Comparison of ENCODE assay signal across 20 cellular contexts in genomic region chr10:55174419-55174818, GRCh38.
DNase-seq lines count a peak whose midpoint lies in the region; ATAC-seq, FAIRE-seq and TF ChIP-seq lines count a peak whose summit lies in the region.
"Had no signal": no experiment of that assay in that cellular context is flagged by ENCODE, and none has a peak within 500 bp of the region (broad histone marks: within the 10 kb centered on the region; RNA-seq: fewer than 3 reads in every experiment).

No MANE protein-coding gene starts in this region.

- no peak overlapping the region for H4K5ac ChIP-seq in H1 (ENCODE audit: insufficient read length, low read depth, low read length)

- H3K27ac Mint-ChIP-seq in neural progenitor cell (no peak overlapping the region), endothelial cell (ENCODE audit: unreplicated experiment) (no peak overlapping the region)
- H3K27ac Mint-ChIP-seq: activated CD4-positive, alpha-beta T cell treated with anti-CD3 and anti-CD28 coated beads for 36 hours; activated CD8-positive, alpha-beta memory T cell treated with anti-CD3 and anti-CD28 coated beads, Interleukin-2, amount 10 ng/mL, durations not matched to agents 7 days and 5 days; activated naive CD8-positive, alpha-beta T cell treated with anti-CD3 and anti-CD28 coated beads, Interleukin-2, amount 10 ng/mL, durations not matched to agents 7 days and 5 days; immature natural killer cell had no signal

- H3K4me1 ChIP-seq in PC-3 (ENCODE audit: insufficient read depth, low read length) (no peaks in the 10 kb centered on the region), H1 (replicated peaks in 1 of 4; ENCODE audit: control insufficient read depth in 3 of 4, insufficient read depth in 4 of 4, low read length in 3 of 4) (peaks cover 0 to 3% (median 0%) of the 10 kb centered on the region in 4 experiments; a peak in 1 of 7 replicates), neural progenitor cell (peaks cover 13% of the 10 kb centered on the region)
- H3K4me1 ChIP-seq: right atrium auricular region had no signal

- H3K79me1 ChIP-seq in H1 (ENCODE audit: low read depth, low read length): no peaks in the 10 kb centered on the region

- H3K36me3 Mint-ChIP-seq in neural progenitor cell (no peaks in the 10 kb centered on the region), endothelial cell (ENCODE audit: low read depth, unreplicated experiment) (no peaks in the 10 kb centered on the region)
- H3K36me3 Mint-ChIP-seq: activated CD8-positive, alpha-beta memory T cell treated with anti-CD3 and anti-CD28 coated beads, Interleukin-2, amount 10 ng/mL, durations not matched to agents 7 days and 5 days; activated naive CD8-positive, alpha-beta T cell treated with anti-CD3 and anti-CD28 coated beads, Interleukin-2, amount 10 ng/mL, durations not matched to agents 7 days and 5 days had no signal

- TF ChIP-seq RAD21 in H1 (IDR thresholded peaks at IDR 0.05 in 1 of 2, conservative IDR thresholded peaks at IDR 0.05 in 1 of 2; ENCODE audit: low read depth in 2 of 2, low read length in 2 of 2): no peak; a peak in 1 of 4 replicates

- H2BK12ac ChIP-seq in H1 (ENCODE audit: low read depth, low read length): no peak overlapping the region

- H3K4me1 Mint-ChIP-seq in neural progenitor cell (no peaks in the 10 kb centered on the region), endothelial cell (ENCODE audit: unreplicated experiment) (no peaks in the 10 kb centered on the region)
- H3K4me1 Mint-ChIP-seq: activated CD4-positive, alpha-beta T cell treated with anti-CD3 and anti-CD28 coated beads for 36 hours; activated CD8-positive, alpha-beta memory T cell treated with anti-CD3 and anti-CD28 coated beads, Interleukin-2, amount 10 ng/mL, durations not matched to agents 7 days and 5 days; activated naive CD8-positive, alpha-beta T cell treated with anti-CD3 and anti-CD28 coated beads, Interleukin-2, amount 10 ng/mL, durations not matched to agents 7 days and 5 days; immature natural killer cell had no signal

- intact Hi-C loops in PC-3 (cut with micrococcal nuclease): no loop called here
- intact Hi-C loops in lower leg skin (cut with DNase I; ENCODE audit: low total_unique reads): no loop called here

- no peak overlapping the region for H2AK5ac ChIP-seq in H1 (ENCODE audit: low read depth, low read length)

- CTCF ChIA-PET in PC-3 (lab: Charles Lee) (no interaction called here), H1 (lab: Charles Lee; ENCODE audit: partially characterized antibody) (interaction anchor here (0.7 to 2.1 kb wide), 6 partner anchors 8 to 60 kb away, joined by 3 to 7 read pairs (median 4); no protein-coding TSS in a partner anchor)

- 70% methylated on average over 4 of the region's 4 CpGs; no CpG with 5 or more reads in 1 of the 2 experiments for whole genome bisulfite sequencing in H1 (ENCODE audit: extremely low coverage in 1 of 2, insufficient coverage in 1 of 2, insufficient read length in 1 of 2, insufficient replicate concordance in 2 of 2, low coverage in 1 of 2, low lambda C conversion rate in 2 of 2, missing lambda C conversion rate in 1 of 2), 2 experiments
- WGBS in lower leg skin, 2 donors: 45 to 54% methylated on average over 4 of the region's 4 CpGs

- H3K23ac ChIP-seq in H1 (ENCODE audit: insufficient read length): no peak overlapping the region

- no peak overlapping the region for H4K8ac ChIP-seq in H1 (ENCODE audit: extremely low read depth, insufficient read depth, low read length)

- no peak overlapping the region for H3K9ac ChIP-seq in PC-3 (ENCODE audit: low read length)
- H3K9ac ChIP-seq in H1 (replicated peaks in 1 of 4; ENCODE audit: extremely low read depth in 1 of 4, low read depth in 3 of 4, low read length in 3 of 4): no peak overlapping the region
- no peak overlapping the region for H3K9ac ChIP-seq in neural progenitor cell

- H3K27me3 ChIP-seq in PC-3 (ENCODE audit: low read length) (no peaks in the 10 kb centered on the region), H1 (replicated peaks in 1 of 4; ENCODE audit: control insufficient read depth in 3 of 4, extremely low read depth in 1 of 4, insufficient read depth in 3 of 4, low read length in 3 of 4) (no peaks in the 10 kb centered on the region), neural progenitor cell (no peaks in the 10 kb centered on the region)
- H3K27me3 ChIP-seq: MG63, right atrium auricular region had no signal

- H2BK15ac ChIP-seq in H1 (ENCODE audit: low read length): no peak overlapping the region

- H2BK5ac ChIP-seq in H1 (ENCODE audit: low read depth, low read length): no peak overlapping the region

- no peak for DNase-seq in H54 (ENCODE audit: insufficient read length, low spot score)
- DNase-seq in PC-3: peak; percentile 43
- no peak for DNase-seq in H1 (ENCODE audit: low read depth in 1 of 2, low spot score in 2 of 2)
- peak; percentile 21 for DNase-seq in neural progenitor cell (ENCODE audit: low spot score)
- DNase-seq in lower leg skin (ENCODE audit: low spot score in 2 of 2): no peak
- no peak for DNase-seq in endothelial cell (ENCODE audit: low spot score)
- no peak for DNase-seq in retina
- no peak for DNase-seq in NCI-H446 treated with DMSO at 0.1 percent for 48 hours (lab: John Stamatoyannopoulos, UW)
- DNase-seq: activated CD4-positive, alpha-beta T cell treated with anti-CD3 and anti-CD28 coated beads for 36 hours; activated CD8-positive, alpha-beta memory T cell treated with anti-CD3 and anti-CD28 coated beads, Interleukin-2, amount 10 ng/mL, durations not matched to agents 7 days and 5 days; activated naive CD8-positive, alpha-beta T cell treated with anti-CD3 and anti-CD28 coated beads, Interleukin-2, amount 10 ng/mL, durations not matched to agents 7 days and 5 days; head of caudate nucleus; immature natural killer cell; IMR-90; MG63; NCI-H1694 treated with DMSO at 0.1 percent for 48 hours; RPMI8226; T-helper 9 cell had no signal

- H3K4me3 ChIP-seq in PC-3 (ENCODE audit: low read length) (no peak overlapping the region), H1 (ENCODE audit: extremely low read depth in 1 of 4, insufficient read depth in 2 of 4, low read depth in 3 of 4, low read length in 4 of 4) (no peak overlapping the region), neural progenitor cell (no peak overlapping the region), lower leg skin (ENCODE audit: low read depth, poor library complexity, severe bottlenecking) (no peak overlapping the region)
- H3K4me3 ChIP-seq: MG63, right atrium auricular region had no signal

- no peak overlapping the region for H3K56ac ChIP-seq in H1 (replicated peaks; ENCODE audit: insufficient read length, low read depth, low read length)

- H3K4ac ChIP-seq in H1 (replicated peaks; ENCODE audit: insufficient read length, low read depth, low read length): no peak overlapping the region

- TF ChIP-seq CTCF in PC-3 (conservative IDR thresholded peaks at IDR 0.05; ENCODE audit: low read depth, low read length) (peak; percentile 43; the same call in 1 of the 2 replicates), H1 (IDR thresholded peaks at IDR 0.05; ENCODE audit: control extremely low read depth in 1 of 3, insufficient read depth in 1 of 3, low read depth in 1 of 3, low read length in 3 of 3) (peak in 1 of 3 experiments; percentile 40; a peak in 1 of 4 replicates), neural progenitor cell (IDR thresholded peaks at IDR 0.05) (peak; percentile 40), lower leg skin (IDR thresholded peaks at IDR 0.05) (no peak), endothelial cell (IDR thresholded peaks at IDR 0.05; ENCODE audit: unreplicated experiment) (no peak)

- FAIRE-seq in H54 (lab: Jason Lieb, UNC) (peak; percentile 43), H1 (lab: Jason Lieb, UNC) (peak; percentile 80)
- FAIRE-seq: colon had no signal

- H3K27ac ChIP-seq in PC-3 (ENCODE audit: low read length) (no peak overlapping the region), H1 (ENCODE audit: low read depth, low read length) (no peak overlapping the region), neural progenitor cell (no peak overlapping the region)
- H3K27ac ChIP-seq: right atrium auricular region had no signal

- H2AFZ ChIP-seq in PC-3 (ENCODE audit: low read length): no peak overlapping the region
- H2AFZ ChIP-seq in H1 (ENCODE audit: low read length): peak overlapping the region; percentile 72
- H2AFZ ChIP-seq in neural progenitor cell (replicated peaks): peak overlapping the region; percentile 73

- no peaks in the 10 kb centered on the region for H3F3A ChIP-seq in PC-3 (ENCODE audit: low read length, unreplicated experiment)
- H3F3A ChIP-seq in neural progenitor cell (ENCODE audit: low read depth): no peaks in the 10 kb centered on the region

- POLR2A ChIA-PET in PC-3 (lab: Charles Lee; ENCODE audit: unreplicated experiment) (interaction anchor here (0.7 kb wide), 1 partner anchor 586 kb away, joined by 3 read pairs; no protein-coding TSS in a partner anchor), H1 (lab: Charles Lee; ENCODE audit: partially characterized antibody) (no interaction called here)

- no peaks in the 10 kb centered on the region for H4K20me1 ChIP-seq in PC-3 (ENCODE audit: low read length)
- H4K20me1 ChIP-seq in H1 (replicated peaks in 1 of 2; ENCODE audit: control insufficient read depth in 1 of 2, insufficient read depth in 2 of 2, low read length in 2 of 2): no peaks in the 10 kb centered on the region
- no peaks in the 10 kb centered on the region for H4K20me1 ChIP-seq in neural progenitor cell (ENCODE audit: low read depth)

- no peak overlapping the region for H3K4me3 Mint-ChIP-seq in neural progenitor cell
- no peak overlapping the region for H3K4me3 Mint-ChIP-seq in endothelial cell (ENCODE audit: unreplicated experiment)
- H3K4me3 Mint-ChIP-seq: activated CD4-positive, alpha-beta T cell treated with anti-CD3 and anti-CD28 coated beads for 36 hours; activated CD8-positive, alpha-beta memory T cell treated with anti-CD3 and anti-CD28 coated beads, Interleukin-2, amount 10 ng/mL, durations not matched to agents 7 days and 5 days; activated naive CD8-positive, alpha-beta T cell treated with anti-CD3 and anti-CD28 coated beads, Interleukin-2, amount 10 ng/mL, durations not matched to agents 7 days and 5 days; immature natural killer cell had no signal

- no peak overlapping the region for H3K18ac ChIP-seq in H1 (ENCODE audit: extremely low read depth, low read length)

- peaks cover 2% of the 10 kb centered on the region for H3K27me3 Mint-ChIP-seq in neural progenitor cell (ENCODE audit: insufficient read depth, low read depth)
- peaks cover 1% of the 10 kb centered on the region for H3K27me3 Mint-ChIP-seq in endothelial cell (ENCODE audit: unreplicated experiment)
- H3K27me3 Mint-ChIP-seq: activated CD4-positive, alpha-beta T cell treated with anti-CD3 and anti-CD28 coated beads for 36 hours; activated CD8-positive, alpha-beta memory T cell treated with anti-CD3 and anti-CD28 coated beads, Interleukin-2, amount 10 ng/mL, durations not matched to agents 7 days and 5 days; activated naive CD8-positive, alpha-beta T cell treated with anti-CD3 and anti-CD28 coated beads, Interleukin-2, amount 10 ng/mL, durations not matched to agents 7 days and 5 days had no signal

- H3K36me3 ChIP-seq in PC-3 (ENCODE audit: low read depth, low read length) (no peaks in the 10 kb centered on the region), H1 (ENCODE audit: control insufficient read depth in 2 of 4, insufficient read depth in 4 of 4, low read length in 3 of 4) (no peaks in the 10 kb centered on the region), neural progenitor cell (no peaks in the 10 kb centered on the region)
- H3K36me3 ChIP-seq: MG63, right atrium auricular region had no signal

- no peaks in the 10 kb centered on the region for H3K79me2 ChIP-seq in PC-3 (ENCODE audit: low read length)
- H3K79me2 ChIP-seq in H1 (ENCODE audit: control insufficient read depth in 1 of 2, insufficient read depth in 2 of 2, low read length in 2 of 2): no peaks in the 10 kb centered on the region
- H3K79me2 ChIP-seq in neural progenitor cell (ENCODE audit: low read depth): no peaks in the 10 kb centered on the region

- H4K91ac ChIP-seq in H1 (replicated peaks; ENCODE audit: insufficient read length, low read length): no peak overlapping the region

- 0 out of 2 replicates have a peak, but pooled peaks cover 5% of the 10 kb centered on the region for H3K9me3 ChIP-seq in PC-3 (ENCODE audit: low read length)
- H3K9me3 ChIP-seq in H1 (ENCODE audit: insufficient read depth in 2 of 2, low read depth in 1 of 2, low read length in 1 of 2): no peaks in the 10 kb centered on the region
- H3K9me3 ChIP-seq in neural progenitor cell (ENCODE audit: low read depth): no peaks in the 10 kb centered on the region
- H3K9me3 ChIP-seq: MG63, right atrium auricular region had no signal

- TF ChIP-seq POLR2A in H54 (IDR thresholded peaks at IDR 0.05; ENCODE audit: low read depth, low read length) (no peak), H1 (IDR thresholded peaks at IDR 0.05; ENCODE audit: control extremely low read depth in 1 of 2, low read depth in 2 of 2, low read length in 2 of 2) (no peak), lower leg skin (IDR thresholded peaks at IDR 0.05) (no peak)

- H3K9me3 Mint-ChIP-seq in neural progenitor cell (peaks cover 2% of the 10 kb centered on the region), endothelial cell (ENCODE audit: unreplicated experiment) (no peaks in the 10 kb centered on the region)
- H3K9me3 Mint-ChIP-seq: activated naive CD8-positive, alpha-beta T cell treated with anti-CD3 and anti-CD28 coated beads, Interleukin-2, amount 10 ng/mL, durations not matched to agents 7 days and 5 days had no signal

- no peaks in the 10 kb centered on the region for H3K23me2 ChIP-seq in H1 (ENCODE audit: low read depth, low read length)

- no TSS peak for BruUV-seq in PC-3 (replicated peaks; lab: Mats Ljungman, UMichigan)

- ATAC-seq in PC-3: peak; percentile 65
- ATAC-seq: activated CD4-positive, alpha-beta T cell treated with anti-CD3 and anti-CD28 coated beads for 36 hours; activated CD8-positive, alpha-beta memory T cell treated with anti-CD3 and anti-CD28 coated beads, Interleukin-2, amount 10 ng/mL, durations not matched to agents 7 days and 5 days had no signal

- no peaks in the 10 kb centered on the region for H3K9me2 ChIP-seq in PC-3 (replicated peaks; ENCODE audit: low read length)

- no peak for TF ChIP-seq EP300 in H1 (IDR thresholded peaks at IDR 0.05; ENCODE audit: borderline replicate concordance in 1 of 2, low read depth in 2 of 2, low read length in 2 of 2)

- peak overlapping the region; percentile 19 for H2BK120ac ChIP-seq in H1 (replicated peaks; ENCODE audit: low read depth, low read length)

- H3K14ac ChIP-seq in H1 (ENCODE audit: insufficient read length): no peak overlapping the region

- H3K4me2 ChIP-seq in PC-3 (ENCODE audit: low read length) (no peak overlapping the region), H1 (ENCODE audit: insufficient read depth in 1 of 2, low read depth in 2 of 2, low read length in 2 of 2) (no peak overlapping the region), neural progenitor cell (no peak overlapping the region)

- H2BK20ac ChIP-seq in H1 (ENCODE audit: low read length): no peak overlapping the region

Comparison
In these comparisons a context has a peak if more than half of its experiments do, and no peak if none do; other contexts are left out.
1. DNase-seq: peak in PC-3 (single experiment) and neural progenitor cell (single experiment); none in H54 (single experiment), H1 (0 of 2), lower leg skin (0 of 2), endothelial cell (single experiment), retina (single experiment) and NCI-H446 treated with DMSO at 0.1 percent for 48 hours (single experiment).
2. CTCF ChIP-seq: peak in PC-3 (single experiment) and neural progenitor cell (single experiment); none in lower leg skin (0 of 3) and endothelial cell (single experiment).